24 cellular contexts compared by ENCODE assay signal in genomic region chr2:101846973-101847372, GRCh38.
"Had no signal": no experiment of that assay in that cellular context is flagged by ENCODE, and none has a peak within 500 bp of the region (broad histone marks: within the 10 kb centered on the region; RNA-seq: fewer than 3 reads in every experiment).

No MANE protein-coding gene starts in this region.

- H3K36me3 ChIP-seq: colonic mucosa, thoracic aorta had no signal

- H3K27me3 ChIP-seq: colonic mucosa, gastroesophageal sphincter, neutrophil, spleen, stomach, transverse colon had no signal

- H3K4me3 Mint-ChIP-seq: endodermal cell, naive B cell had no signal

- FAIRE-seq: endothelial cell of umbilical vein, kidney had no signal

- H3K9me3 Mint-ChIP-seq: endodermal cell, naive B cell had no signal

- H3K4me1 ChIP-seq: colonic mucosa had no signal

- H3K27me3 Mint-ChIP-seq: naive B cell had no signal

- H3K27ac ChIP-seq: colonic mucosa, gastroesophageal sphincter, psoas muscle, spleen, stomach, thoracic aorta, transverse colon had no signal

- H3K9me3 ChIP-seq: colonic mucosa, gastroesophageal sphincter, neutrophil, psoas muscle, spleen, stomach, thoracic aorta, transverse colon had no signal

- DNase-seq: cerebellar nuclear complex; colonic mucosa; dermis blood vessel endothelial cell; endodermal cell; kidney; left colon; mesendoderm; naive B cell; psoas muscle; retina; spleen; stimulated activated CD4-positive, alpha-beta T cell treated with anti-CD3 and anti-CD28 coated beads, Interleukin-15, amount 100 ng/mL, for 24 hours; stimulated activated CD4-positive, alpha-beta T cell treated with anti-CD3 and anti-CD28 coated beads, Interleukin-1b, Interleukin-23, amount 100 ng/mL, for 48 hours; stimulated activated CD4-positive, alpha-beta T cell treated with anti-CD3 and anti-CD28 coated beads, Interleukin-4, amount 100 ng/mL, for 24 hours; stimulated activated naive CD4-positive, alpha-beta T cell; stomach; substantia nigra; transverse colon had no signal

- H3K4me3 ChIP-seq: colonic mucosa, gastroesophageal sphincter, psoas muscle, spleen, stomach, thoracic aorta, transverse colon had no signal

- ATAC-seq: esophagus mucosa, gastroesophageal sphincter, left colon, psoas muscle, sciatic nerve had no signal

- H3K27ac Mint-ChIP-seq: endodermal cell, naive B cell had no signal
